9 cellular contexts compared by ENCODE assay signal in the genomic region with DNA sequence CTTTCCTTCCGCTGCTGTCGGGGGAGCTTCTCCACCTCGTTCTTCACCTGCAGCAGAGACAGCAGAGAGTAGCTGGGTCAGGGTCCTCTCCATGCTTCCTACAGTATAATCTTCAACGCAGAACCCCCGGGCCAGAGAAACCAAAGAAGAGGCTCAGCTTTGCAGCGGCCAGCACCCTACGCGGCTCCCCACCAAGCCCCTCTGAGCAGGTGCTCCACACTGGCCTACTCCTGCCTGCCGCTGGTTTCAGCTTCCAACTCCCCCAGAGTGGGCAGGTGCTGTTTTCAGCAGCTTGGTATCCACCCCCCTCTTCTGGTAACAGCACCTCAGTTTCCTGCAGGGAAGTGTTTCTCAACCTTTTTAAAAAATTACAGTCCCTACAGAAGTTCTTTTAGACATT.
"Had no signal": no experiment of that assay in that cellular context is flagged by ENCODE, and none has a peak within 500 bp of the region (broad histone marks: within the 10 kb centered on the region; RNA-seq: fewer than 3 reads in every experiment).

No MANE protein-coding gene starts in this region.

- DNase-seq: colonic mucosa; gastrocnemius medialis; heart right ventricle; posterior cingulate gyrus; stimulated activated CD4-positive, alpha-beta T cell treated with anti-CD3 and anti-CD28 coated beads, Interleukin-15, amount 100 ng/mL, for 24 hours; tibial artery had no signal

- H3K4me3 ChIP-seq: adrenal gland, colonic mucosa, gastrocnemius medialis, heart right ventricle, tibial artery, vagina had no signal

- ATAC-seq: activated CD4-positive, CD25-positive, alpha-beta regulatory T cell treated with anti-CD3 and anti-CD28 coated beads, Interleukin-2, amount 50 U/mL, for 24 hours; heart right ventricle had no signal

- H3K9me3 ChIP-seq: adrenal gland, colonic mucosa, gastrocnemius medialis, heart right ventricle, tibial artery, vagina had no signal

- H3K36me3 ChIP-seq: colonic mucosa, gastrocnemius medialis had no signal

- H3K4me1 ChIP-seq: adrenal gland, colonic mucosa, tibial artery, vagina had no signal

- H3K27ac ChIP-seq: adrenal gland, colonic mucosa, gastrocnemius medialis, heart right ventricle, tibial artery, vagina had no signal

- H3K27me3 ChIP-seq: adrenal gland, colonic mucosa, gastrocnemius medialis, heart right ventricle, tibial artery, vagina had no signal
